In genomic region chr1:102099916-102100315, GRCh38 we compare ENCODE assay signal across 13 cellular contexts.
DNase-seq lines count a peak whose midpoint lies in the region; ATAC-seq and TF ChIP-seq lines count a peak whose summit lies in the region.
"Had no signal": no experiment of that assay in that cellular context is flagged by ENCODE, and none has a peak within 500 bp of the region (broad histone marks: within the 10 kb centered on the region; RNA-seq: fewer than 3 reads in every experiment).

No MANE protein-coding gene starts in this region.

- H3K36me3 ChIP-seq in esophagus muscularis mucosa: no peaks in the 10 kb centered on the region
- H3K36me3 ChIP-seq in tibial nerve: no peaks in the 10 kb centered on the region

- TF ChIP-seq EP300 in esophagus muscularis mucosa (IDR thresholded peaks at IDR 0.05) (no peak), tibial nerve (IDR thresholded peaks at IDR 0.05) (no peak)

- H3K4me3 ChIP-seq in esophagus muscularis mucosa (no peak overlapping the region), tibial nerve (no peak overlapping the region), lower leg skin (ENCODE audit: low read depth, poor library complexity, severe bottlenecking) (no peak overlapping the region)

- H3K9me3 ChIP-seq in esophagus muscularis mucosa (no peaks in the 10 kb centered on the region), tibial nerve (no peaks in the 10 kb centered on the region)

- DNase-seq in HK-2 (ENCODE audit: unreplicated experiment): peak; percentile 42
- peak; percentile 53 for DNase-seq in glomerular visceral epithelial cell (ENCODE audit: extremely low spot score)
- DNase-seq in left kidney (ENCODE audit: low read depth, low spot score): peak; percentile 39
- no peak for DNase-seq in esophagus muscularis mucosa (ENCODE audit: extremely low spot score)
- DNase-seq in tibial nerve (ENCODE audit: low spot score in 2 of 2): no peak
- DNase-seq in lower leg skin (ENCODE audit: low spot score in 2 of 2): no peak
- DNase-seq: CD8-positive, alpha-beta T cell; COR-L47; DND-41; GDM1; HCEC 1CT; HFFc6 had no signal

- H3K27me3 ChIP-seq in esophagus muscularis mucosa: no peaks in the 10 kb centered on the region
- H3K27me3 ChIP-seq in tibial nerve: no peaks in the 10 kb centered on the region

- ATAC-seq in GM21381 (IDR thresholded peaks at IDR 0.05; ENCODE audit: unreplicated experiment): no peak
- ATAC-seq: CD8-positive, alpha-beta T cell had no signal

- H3K27ac ChIP-seq in esophagus muscularis mucosa (replicated peaks in 1 of 4): no peak overlapping the region
- no peak overlapping the region for H3K27ac ChIP-seq in tibial nerve

- TF ChIP-seq CTCF in esophagus muscularis mucosa (IDR thresholded peaks at IDR 0.05): no peak
- no peak for TF ChIP-seq CTCF in tibial nerve (IDR thresholded peaks at IDR 0.05)
- no peak for TF ChIP-seq CTCF in lower leg skin (IDR thresholded peaks at IDR 0.05)

- 87% methylated on average over 4 of the region's 4 CpGs for WGBS in esophagus muscularis mucosa
- WGBS in tibial nerve, 2 donors: 88 to 91% methylated on average over 4 of the region's 4 CpGs
- 84 to 90% methylated on average over 4 of the region's 4 CpGs for WGBS in lower leg skin, 2 donors

- intact Hi-C loops in esophagus muscularis mucosa (cut with DNase I) (no loop called here), lower leg skin (cut with DNase I; ENCODE audit: low total_unique reads) (no loop called here)

- no peaks in the 10 kb centered on the region for H3K4me1 ChIP-seq in esophagus muscularis mucosa
- H3K4me1 ChIP-seq in tibial nerve: no peaks in the 10 kb centered on the region

- no peak for TF ChIP-seq POLR2A in esophagus muscularis mucosa (IDR thresholded peaks at IDR 0.05; ENCODE audit: low read depth)
- no peak for TF ChIP-seq POLR2A in tibial nerve (IDR thresholded peaks at IDR 0.05)
- no peak for TF ChIP-seq POLR2A in lower leg skin (IDR thresholded peaks at IDR 0.05)

Comparison
In these comparisons a context has a peak if more than half of its experiments do, and no peak if none do; other contexts are left out.
1. DNase-seq: peak in HK-2 (single experiment), glomerular visceral epithelial cell (single experiment) and left kidney (single experiment); none in esophagus muscularis mucosa (single experiment), tibial nerve (0 of 2) and lower leg skin (0 of 2).